In the genomic region with DNA sequence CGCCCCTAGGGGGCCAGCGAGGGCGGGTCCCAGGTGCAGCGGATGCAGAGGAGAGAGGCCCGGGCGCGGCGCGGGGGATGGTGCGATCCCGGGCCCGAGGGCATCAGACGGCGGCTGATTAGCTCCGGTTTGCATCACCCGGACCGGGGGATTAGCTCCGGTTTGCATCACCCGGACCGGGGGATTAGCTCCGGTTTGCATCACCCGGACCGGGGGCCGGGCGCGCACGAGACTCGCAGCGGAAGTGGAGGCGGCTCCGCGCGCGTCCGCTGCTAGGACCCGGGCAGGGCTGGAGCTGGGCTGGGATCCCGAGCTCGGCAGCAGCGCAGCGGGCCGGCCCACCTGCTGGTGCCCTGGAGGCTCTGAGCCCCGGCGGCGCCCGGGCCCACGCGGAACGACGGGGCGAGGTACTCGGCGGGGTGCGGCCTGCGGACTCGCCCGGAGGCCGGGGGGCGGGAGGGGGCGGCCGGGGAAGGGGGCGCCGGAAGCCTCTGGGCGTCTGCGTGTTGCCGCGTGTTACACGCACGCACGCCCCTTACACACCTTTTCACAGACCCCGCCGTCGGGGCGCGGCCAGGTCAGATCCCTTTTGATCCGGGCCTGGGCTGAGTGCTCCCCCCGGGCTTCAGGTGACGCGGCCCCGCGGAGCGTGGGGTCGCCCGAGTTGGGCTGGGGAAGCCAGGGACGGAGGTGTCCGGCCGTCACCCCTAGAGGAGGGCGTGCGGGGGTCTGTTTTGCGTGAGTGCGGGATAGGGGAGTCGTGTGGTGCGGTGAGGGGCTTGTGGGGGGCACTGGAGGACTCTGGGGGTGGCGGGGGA, we compare ENCODE assay signal across 8 cellular contexts. TPM values are rescaled to one million over a fixed set of nuclear protein-coding genes. Genes with fewer than 3 reads are reported as not detected.
A peak's percentile ranks its signal among the peaks of the same experiment; 100 is the strongest.
DNase-seq lines count a peak whose midpoint lies in the region; ATAC-seq and TF ChIP-seq lines count a peak whose summit lies in the region.

No MANE protein-coding gene starts in this region.

- no peak overlapping the region for H3K4ac ChIP-seq in neuronal stem cell (ENCODE audit: low read length)

- POLR2A ChIA-PET in OCI-LY7 (lab: Charles Lee): interaction anchor here (0.5 to 4.7 kb wide), 15 partner anchors 10 to 95 kb away, joined by 3 to 49 read pairs (median 5); no protein-coding TSS in a partner anchor

- H3K4me1 ChIP-seq in BE2C (no peaks in the 10 kb centered on the region), OCI-LY7 (ENCODE audit: insufficient read depth, low read length, poor library complexity, severe bottlenecking) (peaks cover 42% of the 10 kb centered on the region), neuronal stem cell (ENCODE audit: control insufficient read depth in 2 of 2, insufficient read depth in 1 of 2, low read depth in 1 of 2, low read length in 2 of 2) (peaks cover 4 to 5% of the 10 kb centered on the region in 2 donors), thyroid gland (peaks cover 0 to 8% of the 10 kb centered on the region in 2 donors)

- peak overlapping the region; percentile 64 for H3K4me3 ChIP-seq in BE2C (ENCODE audit: low read depth, low read length)
- peak overlapping the region; percentile 92 for H3K4me3 ChIP-seq in OCI-LY7 (ENCODE audit: low read depth, low read length, poor library complexity, severe bottlenecking)
- H3K4me3 ChIP-seq in fibroblast of mammary gland (ENCODE audit: control insufficient read depth, low read depth, low read length): peak overlapping the region; percentile 68
- peak overlapping the region; percentile 65 to 79 for H3K4me3 ChIP-seq in neuronal stem cell (ENCODE audit: low read length in 2 of 2)
- H3K4me3 ChIP-seq in thyroid gland (replicated peaks in 1 of 3): peak overlapping the region; percentile 20 to 73 (median 60)

- peak; percentile 61 for DNase-seq in BE2C
- peak; percentile 91 for DNase-seq in OCI-LY7 (ENCODE audit: low spot score)
- peak; percentile 80 to 84 for DNase-seq in activated T-cell treated with anti-CD3 and anti-CD28 coated beads, Interleukin-2, amount 50 U/mL, for 48 hours
- peak; percentile 40 for DNase-seq in fibroblast of mammary gland (ENCODE audit: low read depth)
- peak; percentile 48 for DNase-seq in neuronal stem cell (ENCODE audit: low spot score)
- peak; percentile 44 to 49 for DNase-seq in thyroid gland

- H2AFZ ChIP-seq in OCI-LY7 (ENCODE audit: low read length) (peak overlapping the region; percentile 27; the same call in 1 of the 2 replicates), neuronal stem cell (ENCODE audit: low read length) (peak overlapping the region; percentile 94)

- peak overlapping the region; percentile 81 for H3K9ac ChIP-seq in neuronal stem cell (ENCODE audit: low read depth, low read length, poor library complexity)

- TF ChIP-seq CTCF in BE2C (IDR thresholded peaks at IDR 0.05; ENCODE audit: low read depth, low read length): no peak
- TF ChIP-seq CTCF in OCI-LY7 (conservative IDR thresholded peaks at IDR 0.05; ENCODE audit: low read length): no peak; the same call in 1 of the 2 replicates
- TF ChIP-seq CTCF in fibroblast of mammary gland (conservative IDR thresholded peaks at IDR 0.05; ENCODE audit: control insufficient read depth, insufficient read depth, low read depth, low read length): no peak
- no peak for TF ChIP-seq CTCF in thyroid gland (IDR thresholded peaks at IDR 0.05)

- intact Hi-C loops in OCI-LY7 (cut with micrococcal nuclease; ENCODE audit: unreplicated experiment) (loop anchor here (1.0 to 2.0 kb wide), 2 partner anchors 19 to 26 kb away; no protein-coding TSS in a partner anchor), thyroid gland (cut with DNase I) (no loop called here)

- H3K27ac ChIP-seq in OCI-LY7 (ENCODE audit: low read depth, low read length, poor library complexity, severe bottlenecking) (peak overlapping the region; percentile 90), neuronal stem cell (replicated peaks; ENCODE audit: low read length) (no peak overlapping the region), thyroid gland (peak overlapping the region; percentile 51 to 73 (median 68))

- no peak overlapping the region for H4K91ac ChIP-seq in neuronal stem cell (ENCODE audit: low read depth, low read length, poor library complexity)

- H3K23ac ChIP-seq in neuronal stem cell (ENCODE audit: low read depth, low read length, poor library complexity): peak overlapping the region; percentile 18

- H3K27me3 ChIP-seq in BE2C (no peaks in the 10 kb centered on the region), neuronal stem cell (ENCODE audit: control insufficient read depth in 3 of 3, insufficient read depth in 3 of 3, low read depth in 1 of 3, low read length in 3 of 3) (peaks cover 2 to 16% (median 12%) of the 10 kb centered on the region in 3 experiments), thyroid gland (no peaks in the 10 kb centered on the region)

- peak overlapping the region; percentile 79 for H2BK5ac ChIP-seq in neuronal stem cell (ENCODE audit: low read length)

- no peak overlapping the region for H2BK15ac ChIP-seq in neuronal stem cell (ENCODE audit: low read length)

- H3K36me3 ChIP-seq in BE2C (no peaks in the 10 kb centered on the region), OCI-LY7 (ENCODE audit: insufficient read depth, low read length) (peaks cover 33% of the 10 kb centered on the region), neuronal stem cell (replicated peaks in 1 of 2; ENCODE audit: control insufficient read depth in 2 of 2, insufficient read depth in 2 of 2, low read length in 2 of 2) (no peaks in the 10 kb centered on the region), thyroid gland (no peaks in the 10 kb centered on the region)

- TF ChIP-seq POLR2A in thyroid gland (IDR thresholded peaks at IDR 0.05): peak in 1 of 2 donors; percentile 34

- peak overlapping the region; percentile 84 for H2BK120ac ChIP-seq in neuronal stem cell (ENCODE audit: low read depth, low read length)

- H4K8ac ChIP-seq in neuronal stem cell (ENCODE audit: low read depth, low read length): no peak overlapping the region

- H3K79me2 ChIP-seq in OCI-LY7 (ENCODE audit: insufficient read depth, low read depth, low read length): peaks cover 47% of the 10 kb centered on the region

- CTCF ChIA-PET in OCI-LY7 (lab: Charles Lee; ENCODE audit: unreplicated experiment): no interaction called here

- BruUV-seq in OCI-LY7 (replicated peaks; lab: Mats Ljungman, UMichigan): no TSS peak

- no peaks in the 10 kb centered on the region for H3K9me3 ChIP-seq in BE2C
- no peaks in the 10 kb centered on the region for H3K9me3 ChIP-seq in OCI-LY7 (ENCODE audit: low read length)
- H3K9me3 ChIP-seq in neuronal stem cell (replicated peaks in 1 of 2; ENCODE audit: control insufficient read depth in 2 of 2, insufficient read depth in 1 of 2, low read depth in 1 of 2, low read length in 2 of 2): no peaks in the 10 kb centered on the region
- no peaks in the 10 kb centered on the region for H3K9me3 ChIP-seq in thyroid gland

- WGBS in neuronal stem cell (ENCODE audit: extremely low coverage in 2 of 2, insufficient read length in 2 of 2, insufficient replicate concordance in 1 of 2), 2 donors: no CpG with 5 or more reads among the region's 93 CpGs
- WGBS in thyroid gland, 2 donors: 0 to 3% methylated on average over 7 to 11 of the region's 93 CpGs

- H2BK12ac ChIP-seq in neuronal stem cell (ENCODE audit: low read length): no peak overlapping the region

- peak overlapping the region; percentile 91 for H3K18ac ChIP-seq in neuronal stem cell (ENCODE audit: low read length)

- peak; percentile 49 for ATAC-seq in GM19023 (IDR thresholded peaks at IDR 0.05; ENCODE audit: unreplicated experiment)
- peak; percentile 57 for ATAC-seq in HG03175 (IDR thresholded peaks at IDR 0.05; ENCODE audit: unreplicated experiment)

- peaks cover 18% of the 10 kb centered on the region; the same call in 1 of the 2 replicates for H4K20me1 ChIP-seq in OCI-LY7 (ENCODE audit: insufficient read depth, low read length)

- H2AK5ac ChIP-seq in neuronal stem cell (ENCODE audit: low read depth, low read length): peak overlapping the region; percentile 54

- H3K4me2 ChIP-seq in OCI-LY7 (ENCODE audit: low read length): peak overlapping the region; percentile 73
- peak overlapping the region; percentile 97 for H3K4me2 ChIP-seq in neuronal stem cell (ENCODE audit: insufficient read depth, low read length, poor library complexity, severe bottlenecking)

- no peaks in the 10 kb centered on the region for H3K9me2 ChIP-seq in OCI-LY7 (ENCODE audit: insufficient read depth, low read length)

- H3K79me1 ChIP-seq in neuronal stem cell (ENCODE audit: low read depth, low read length): no peaks in the 10 kb centered on the region

- peak overlapping the region; percentile 65 for H3K14ac ChIP-seq in neuronal stem cell (ENCODE audit: low read length)

RNA-seq across cellular contexts. Expression of a gene that starts 0.4 kb away (rescaled TPM):
- 157 TPM for polyA plus RNA-seq in BE2C (2012; ENCODE audit: insufficient read depth, insufficient read length, low read depth)
- 87.2 and 114 TPM in 2 replicates for total RNA-seq in OCI-LY7 (2014; rRNA removed; shearing (Covaris generic))
- total RNA-seq in OCI-LY7 (2022) (92.7 and 111 TPM in 2 replicates), thyroid gland (10 to 100 TPM in 2 of 4 donors, 1 to 10 TPM in 2; 6.1 to 16.5 (median 8.1) TPM)
- polyA plus RNA-seq in neuronal stem cell (2013, experiment 1 of 2): 5.1 TPM
- polyA plus RNA-seq in neuronal stem cell (2013, experiment 2 of 2): 4.6 TPM

RNA-seq across cellular contexts. Expression of a gene that starts 27.1 kb away (rescaled TPM):
- polyA plus RNA-seq in BE2C (2012; ENCODE audit: insufficient read depth, insufficient read length, low read depth): 91.3 TPM
- 61.8 and 82.9 TPM in 2 replicates for total RNA-seq in OCI-LY7 (2014; rRNA removed; shearing (Covaris generic))
- total RNA-seq in OCI-LY7 (2022): 140 and 151 TPM in 2 replicates
- 33.0 TPM for polyA plus RNA-seq in neuronal stem cell (2013, experiment 1 of 2)
- polyA plus RNA-seq in neuronal stem cell (2013, experiment 2 of 2): 31.6 TPM
- total RNA-seq in thyroid gland: 10 to 100 TPM; 49.2 to 90.2 (median 71.0) TPM

RNA-seq across cellular contexts. Expression of a gene that starts 34.1 kb away (rescaled TPM):
- 55.0 TPM for polyA plus RNA-seq in BE2C (2012; ENCODE audit: insufficient read depth, insufficient read length, low read depth)
- total RNA-seq in OCI-LY7 (2014; rRNA removed; shearing (Covaris generic)): 0.32 and 0.49 TPM in 2 replicates
- total RNA-seq in OCI-LY7 (2022): 0.66 and 0.86 TPM in 2 replicates
- polyA plus RNA-seq in neuronal stem cell (2013, experiment 1 of 2): 27.7 TPM
- 26.1 TPM for polyA plus RNA-seq in neuronal stem cell (2013, experiment 2 of 2)
- total RNA-seq in thyroid gland: 10 to 100 TPM; 29.8 to 56.7 (median 42.4) TPM

RNA-seq across cellular contexts. Expression of a gene that starts 55.6 kb away (rescaled TPM):
- 27.4 TPM for polyA plus RNA-seq in BE2C (2012; ENCODE audit: insufficient read depth, insufficient read length, low read depth)
- total RNA-seq in OCI-LY7 (2014; rRNA removed; shearing (Covaris generic)): 12.9 and 16.4 TPM in 2 replicates
- total RNA-seq in OCI-LY7 (2022) (43.8 and 46.6 TPM in 2 replicates), thyroid gland (10 to 100 TPM in 1 of 4 donors, 1 to 10 TPM in 3; 7.1 to 12.9 (median 9.0) TPM)
- polyA plus RNA-seq in neuronal stem cell (2013, experiment 1 of 2): 52.4 TPM
- 51.5 TPM for polyA plus RNA-seq in neuronal stem cell (2013, experiment 2 of 2)

Comparison
In these comparisons a context has a peak if more than half of its experiments do, and no peak if none do; other contexts are left out.
1. DNase-seq: peak in every context shown above with its lines; median percentile 91 in OCI-LY7; 82 in activated T-cell treated with anti-CD3 and anti-CD28 coated beads, Interleukin-2, amount 50 U/mL, for 48 hours; 61 in BE2C; 48 in neuronal stem cell; 46 in thyroid gland; 40 in fibroblast of mammary gland.
2. RNA of a gene that starts 0.4 kb away (total RNA-seq): 87.2 to 114 TPM in OCI-LY7; 6.1 to 16.5 TPM in thyroid gland; every median in the first group is over 4 times any median in the second.
3. RNA of a gene that starts 34.1 kb away (total RNA-seq): 29.8 to 56.7 TPM in thyroid gland; 0.32 to 0.86 TPM in OCI-LY7; every median in the first group is over 10 times any median in the second.
4. Peak in every context shown above with its lines, with median percentiles within 50 percentile points of each other: H3K4me3 ChIP-seq.